Comparison of ENCODE assay signal across 1 cellular context in the genomic region with DNA sequence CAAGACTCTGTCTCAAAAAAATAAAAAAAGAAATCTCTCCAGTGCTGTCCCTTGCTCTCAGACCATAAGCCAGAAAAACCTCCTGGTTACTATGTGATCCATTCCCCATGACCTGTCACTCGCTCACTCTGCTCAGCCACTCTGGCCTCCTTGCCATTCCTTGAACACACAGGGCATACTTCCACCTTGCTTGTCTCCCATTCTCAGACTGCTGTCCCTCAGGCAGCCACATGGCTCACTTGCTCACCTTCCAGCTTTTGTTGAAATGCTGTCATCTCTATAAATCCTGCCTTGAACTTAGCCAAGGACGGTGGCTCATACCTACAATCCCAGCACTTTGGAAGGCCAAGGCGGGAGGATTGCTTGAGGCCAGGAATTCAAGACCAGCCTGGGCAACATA.
TF ChIP-seq lines count a peak whose summit lies in the region.

No MANE protein-coding gene starts in this region.

TF ChIP-seq in GM23338, 12 proteins besides CTCF, POLR2A, EP300 and RAD21:
- TF ChIP-seq, protein P1, sequence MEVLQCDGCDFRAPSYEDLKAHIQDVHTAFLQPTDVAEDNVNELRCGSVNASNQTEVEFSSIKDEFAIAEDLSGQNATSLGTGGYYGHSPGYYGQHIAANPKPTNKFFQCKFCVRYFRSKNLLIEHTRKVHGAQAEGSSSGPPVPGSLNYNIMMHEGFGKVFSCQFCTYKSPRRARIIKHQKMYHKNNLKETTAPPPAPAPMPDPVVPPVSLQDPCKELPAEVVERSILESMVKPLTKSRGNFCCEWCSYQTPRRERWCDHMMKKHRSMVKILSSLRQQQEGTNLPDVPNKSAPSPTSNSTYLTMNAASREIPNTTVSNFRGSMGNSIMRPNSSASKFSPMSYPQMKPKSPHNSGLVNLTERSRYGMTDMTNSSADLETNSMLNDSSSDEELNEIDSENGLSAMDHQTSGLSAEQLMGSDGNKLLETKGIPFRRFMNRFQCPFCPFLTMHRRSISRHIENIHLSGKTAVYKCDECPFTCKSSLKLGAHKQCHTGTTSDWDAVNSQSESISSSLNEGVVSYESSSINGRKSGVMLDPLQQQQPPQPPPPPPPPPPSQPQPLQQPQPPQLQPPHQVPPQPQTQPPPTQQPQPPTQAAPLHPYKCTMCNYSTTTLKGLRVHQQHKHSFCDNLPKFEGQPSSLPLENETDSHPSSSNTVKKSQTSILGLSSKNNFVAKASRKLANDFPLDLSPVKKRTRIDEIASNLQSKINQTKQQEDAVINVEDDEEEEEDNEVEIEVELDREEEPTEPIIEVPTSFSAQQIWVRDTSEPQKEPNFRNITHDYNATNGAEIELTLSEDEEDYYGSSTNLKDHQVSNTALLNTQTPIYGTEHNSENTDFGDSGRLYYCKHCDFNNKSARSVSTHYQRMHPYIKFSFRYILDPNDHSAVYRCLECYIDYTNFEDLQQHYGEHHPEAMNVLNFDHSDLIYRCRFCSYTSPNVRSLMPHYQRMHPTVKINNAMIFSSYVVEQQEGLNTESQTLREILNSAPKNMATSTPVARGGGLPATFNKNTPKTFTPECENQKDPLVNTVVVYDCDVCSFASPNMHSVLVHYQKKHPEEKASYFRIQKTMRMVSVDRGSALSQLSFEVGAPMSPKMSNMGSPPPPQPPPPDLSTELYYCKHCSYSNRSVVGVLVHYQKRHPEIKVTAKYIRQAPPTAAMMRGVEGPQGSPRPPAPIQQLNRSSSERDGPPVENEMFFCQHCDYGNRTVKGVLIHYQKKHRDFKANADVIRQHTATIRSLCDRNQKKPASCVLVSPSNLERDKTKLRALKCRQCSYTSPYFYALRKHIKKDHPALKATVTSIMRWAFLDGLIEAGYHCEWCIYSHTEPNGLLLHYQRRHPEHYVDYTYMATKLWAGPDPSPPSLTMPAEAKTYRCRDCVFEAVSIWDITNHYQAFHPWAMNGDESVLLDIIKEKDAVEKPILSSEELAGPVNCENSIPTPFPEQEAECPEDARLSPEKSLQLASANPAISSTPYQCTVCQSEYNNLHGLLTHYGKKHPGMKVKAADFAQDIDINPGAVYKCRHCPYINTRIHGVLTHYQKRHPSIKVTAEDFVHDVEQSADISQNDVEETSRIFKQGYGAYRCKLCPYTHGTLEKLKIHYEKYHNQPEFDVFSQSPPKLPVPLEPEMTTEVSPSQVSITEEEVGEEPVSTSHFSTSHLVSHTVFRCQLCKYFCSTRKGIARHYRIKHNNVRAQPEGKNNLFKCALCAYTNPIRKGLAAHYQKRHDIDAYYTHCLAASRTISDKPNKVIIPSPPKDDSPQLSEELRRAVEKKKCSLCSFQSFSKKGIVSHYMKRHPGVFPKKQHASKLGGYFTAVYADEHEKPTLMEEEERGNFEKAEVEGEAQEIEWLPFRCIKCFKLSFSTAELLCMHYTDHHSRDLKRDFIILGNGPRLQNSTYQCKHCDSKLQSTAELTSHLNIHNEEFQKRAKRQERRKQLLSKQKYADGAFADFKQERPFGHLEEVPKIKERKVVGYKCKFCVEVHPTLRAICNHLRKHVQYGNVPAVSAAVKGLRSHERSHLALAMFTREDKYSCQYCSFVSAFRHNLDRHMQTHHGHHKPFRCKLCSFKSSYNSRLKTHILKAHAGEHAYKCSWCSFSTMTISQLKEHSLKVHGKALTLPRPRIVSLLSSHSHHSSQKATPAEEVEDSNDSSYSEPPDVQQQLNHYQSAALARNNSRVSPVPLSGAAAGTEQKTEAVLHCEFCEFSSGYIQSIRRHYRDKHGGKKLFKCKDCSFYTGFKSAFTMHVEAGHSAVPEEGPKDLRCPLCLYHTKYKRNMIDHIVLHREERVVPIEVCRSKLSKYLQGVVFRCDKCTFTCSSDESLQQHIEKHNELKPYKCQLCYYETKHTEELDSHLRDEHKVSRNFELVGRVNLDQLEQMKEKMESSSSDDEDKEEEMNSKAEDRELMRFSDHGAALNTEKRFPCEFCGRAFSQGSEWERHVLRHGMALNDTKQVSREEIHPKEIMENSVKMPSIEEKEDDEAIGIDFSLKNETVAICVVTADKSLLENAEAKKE (CRISPR knock-in tag; IDR thresholded peaks at IDR 0.05), result no peak
- TF ChIP-seq, protein P2, sequence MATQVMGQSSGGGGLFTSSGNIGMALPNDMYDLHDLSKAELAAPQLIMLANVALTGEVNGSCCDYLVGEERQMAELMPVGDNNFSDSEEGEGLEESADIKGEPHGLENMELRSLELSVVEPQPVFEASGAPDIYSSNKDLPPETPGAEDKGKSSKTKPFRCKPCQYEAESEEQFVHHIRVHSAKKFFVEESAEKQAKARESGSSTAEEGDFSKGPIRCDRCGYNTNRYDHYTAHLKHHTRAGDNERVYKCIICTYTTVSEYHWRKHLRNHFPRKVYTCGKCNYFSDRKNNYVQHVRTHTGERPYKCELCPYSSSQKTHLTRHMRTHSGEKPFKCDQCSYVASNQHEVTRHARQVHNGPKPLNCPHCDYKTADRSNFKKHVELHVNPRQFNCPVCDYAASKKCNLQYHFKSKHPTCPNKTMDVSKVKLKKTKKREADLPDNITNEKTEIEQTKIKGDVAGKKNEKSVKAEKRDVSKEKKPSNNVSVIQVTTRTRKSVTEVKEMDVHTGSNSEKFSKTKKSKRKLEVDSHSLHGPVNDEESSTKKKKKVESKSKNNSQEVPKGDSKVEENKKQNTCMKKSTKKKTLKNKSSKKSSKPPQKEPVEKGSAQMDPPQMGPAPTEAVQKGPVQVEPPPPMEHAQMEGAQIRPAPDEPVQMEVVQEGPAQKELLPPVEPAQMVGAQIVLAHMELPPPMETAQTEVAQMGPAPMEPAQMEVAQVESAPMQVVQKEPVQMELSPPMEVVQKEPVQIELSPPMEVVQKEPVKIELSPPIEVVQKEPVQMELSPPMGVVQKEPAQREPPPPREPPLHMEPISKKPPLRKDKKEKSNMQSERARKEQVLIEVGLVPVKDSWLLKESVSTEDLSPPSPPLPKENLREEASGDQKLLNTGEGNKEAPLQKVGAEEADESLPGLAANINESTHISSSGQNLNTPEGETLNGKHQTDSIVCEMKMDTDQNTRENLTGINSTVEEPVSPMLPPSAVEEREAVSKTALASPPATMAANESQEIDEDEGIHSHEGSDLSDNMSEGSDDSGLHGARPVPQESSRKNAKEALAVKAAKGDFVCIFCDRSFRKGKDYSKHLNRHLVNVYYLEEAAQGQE (IDR thresholded peaks at IDR 0.05; ENCODE audit: unreplicated experiment), result no peak
- TF ChIP-seq EZH2 (IDR thresholded peaks at IDR 0.05; ENCODE audit: low read depth, unreplicated experiment), result no peak
- TF ChIP-seq EZH2phosphoT487 (IDR thresholded peaks at IDR 0.05; ENCODE audit: unreplicated experiment), result no peak
- no peak for TF ChIP-seq ZNF331 (CRISPR knock-in tag; IDR thresholded peaks at IDR 0.05; ENCODE audit: low read depth)
- TF ChIP-seq POLR2AphosphoS5 (IDR thresholded peaks at IDR 0.05; ENCODE audit: low read depth), result no peak
- TF ChIP-seq, protein P3, sequence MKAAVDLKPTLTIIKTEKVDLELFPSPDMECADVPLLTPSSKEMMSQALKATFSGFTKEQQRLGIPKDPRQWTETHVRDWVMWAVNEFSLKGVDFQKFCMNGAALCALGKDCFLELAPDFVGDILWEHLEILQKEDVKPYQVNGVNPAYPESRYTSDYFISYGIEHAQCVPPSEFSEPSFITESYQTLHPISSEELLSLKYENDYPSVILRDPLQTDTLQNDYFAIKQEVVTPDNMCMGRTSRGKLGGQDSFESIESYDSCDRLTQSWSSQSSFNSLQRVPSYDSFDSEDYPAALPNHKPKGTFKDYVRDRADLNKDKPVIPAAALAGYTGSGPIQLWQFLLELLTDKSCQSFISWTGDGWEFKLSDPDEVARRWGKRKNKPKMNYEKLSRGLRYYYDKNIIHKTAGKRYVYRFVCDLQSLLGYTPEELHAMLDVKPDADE (IDR thresholded peaks at IDR 0.05), result no peak
- no peak for TF ChIP-seq ZNF114 (CRISPR knock-in tag; IDR thresholded peaks at IDR 0.05)
- no peak for TF ChIP-seq STAT1 (IDR thresholded peaks at IDR 0.05; ENCODE audit: unreplicated experiment)
- no peak for TF ChIP-seq NANOG (IDR thresholded peaks at IDR 0.05; ENCODE audit: borderline replicate concordance)
- TF ChIP-seq JUNB (IDR thresholded peaks at IDR 0.05; ENCODE audit: unreplicated experiment), result no peak
- TF ChIP-seq CREB1 (CRISPR knock-in tag; IDR thresholded peaks at IDR 0.05; ENCODE audit: low read depth), result no peak
